In the genomic region with DNA sequence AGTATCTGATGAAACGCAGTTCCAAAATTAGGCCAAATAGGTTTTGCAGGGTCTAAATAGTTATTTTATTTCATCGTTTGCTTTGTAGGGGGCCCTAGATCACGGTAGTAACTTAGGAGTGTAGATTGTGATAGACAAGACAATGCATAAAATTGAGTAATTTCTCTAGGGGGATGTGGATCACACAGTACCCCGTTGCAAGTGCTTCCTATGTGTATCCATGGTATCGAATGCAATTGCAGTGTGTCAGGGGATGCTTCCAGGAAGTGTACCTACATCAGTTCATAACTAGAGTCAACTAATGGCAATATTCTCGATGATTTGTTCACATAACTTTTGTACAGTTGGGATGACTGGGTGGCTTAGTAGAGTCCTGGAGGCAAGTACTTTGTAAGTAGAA, we compare ENCODE assay signal across 8 cellular contexts. TPM values are rescaled to one million over a fixed set of nuclear protein-coding genes. Genes with fewer than 3 reads are reported as not detected.
DNase-seq lines count a peak whose midpoint lies in the region; ATAC-seq, FAIRE-seq and TF ChIP-seq lines count a peak whose summit lies in the region.

No MANE protein-coding gene starts in this region.

- H3K9ac ChIP-seq in NT2/D1 (ENCODE audit: insufficient read length, low read depth) (peak overlapping the region; percentile 97), muscle layer of colon (ENCODE audit: low read length) (peak overlapping the region; percentile 45)

- no peak for ATAC-seq in GM21367 (IDR thresholded peaks at IDR 0.05; ENCODE audit: unreplicated experiment)

- H3K4me1 ChIP-seq in NT2/D1 (ENCODE audit: insufficient read depth, insufficient read length): no peaks in the 10 kb centered on the region
- no peaks in the 10 kb centered on the region for H3K4me1 ChIP-seq in muscle layer of colon (ENCODE audit: insufficient read depth, low read length)

- H3K27ac ChIP-seq in coronary artery (peak overlapping the region; percentile 81 to 92), muscle layer of colon (ENCODE audit: low read depth, low read length) (peak overlapping the region; percentile 88)

- H3K27me3 ChIP-seq in NT2/D1 (ENCODE audit: insufficient read depth, insufficient read length) (no peaks in the 10 kb centered on the region), muscle layer of colon (ENCODE audit: control insufficient read depth in 1 of 2, insufficient read depth in 2 of 2, low read length in 2 of 2) (no peaks in the 10 kb centered on the region)

- H3K4me3 ChIP-seq in NT2/D1 (ENCODE audit: insufficient read length, low read depth) (peak overlapping the region; percentile 91), coronary artery (peak overlapping the region; percentile 97), muscle layer of colon (ENCODE audit: low read depth in 1 of 2, low read length in 2 of 2) (peak overlapping the region; percentile 76 to 92)

- H3K36me3 ChIP-seq in NT2/D1 (ENCODE audit: insufficient read depth, insufficient read length, low read length) (peaks cover 42% of the 10 kb centered on the region), muscle layer of colon (ENCODE audit: insufficient read depth, low read length) (peaks cover 8% of the 10 kb centered on the region)

- DNase-seq in NCI-H146 (lab: John Stamatoyannopoulos, UW): peak; percentile 10
- DNase-seq in NCI-H146 treated with DMSO at 0.1 percent for 48 hours (lab: John Stamatoyannopoulos, UW; ENCODE audit: unreplicated experiment): no peak
- no peak for DNase-seq in NT2/D1 (ENCODE audit: low read depth, low spot score)
- no peak for DNase-seq in coronary artery (ENCODE audit: low spot score)
- DNase-seq in frontal cortex (ENCODE audit: low spot score in 2 of 2): no peak
- no peak for DNase-seq in NK-92 treated with Interleukin-12 subunit alpha and Interleukin-12 subunit beta, amount 100 ng/mL, for 24 hours (lab: John Stamatoyannopoulos, UW)

- no peak for FAIRE-seq in frontal cortex (lab: Jason Lieb, UNC)

- no peak for TF ChIP-seq CTCF in coronary artery (IDR thresholded peaks at IDR 0.05)

- peaks cover 4% of the 10 kb centered on the region; the same call in 1 of the 2 replicates for H3K9me3 ChIP-seq in NT2/D1 (ENCODE audit: insufficient read depth, low read length)
- no peaks in the 10 kb centered on the region for H3K9me3 ChIP-seq in muscle layer of colon (ENCODE audit: low read length)

RNA-seq across cellular contexts. Expression of gene SSB, which starts 0.9 kb away (rescaled TPM):
- 89.3 TPM for total RNA-seq in frontal cortex

RNA-seq across cellular contexts. Expression of gene METTL5, which starts 25.1 kb away (rescaled TPM):
- total RNA-seq in frontal cortex: 39.5 TPM

RNA-seq across cellular contexts. Expression of gene UBR3, which starts 27.7 kb away (rescaled TPM):
- total RNA-seq in frontal cortex: 109 TPM
